In the genomic region with DNA sequence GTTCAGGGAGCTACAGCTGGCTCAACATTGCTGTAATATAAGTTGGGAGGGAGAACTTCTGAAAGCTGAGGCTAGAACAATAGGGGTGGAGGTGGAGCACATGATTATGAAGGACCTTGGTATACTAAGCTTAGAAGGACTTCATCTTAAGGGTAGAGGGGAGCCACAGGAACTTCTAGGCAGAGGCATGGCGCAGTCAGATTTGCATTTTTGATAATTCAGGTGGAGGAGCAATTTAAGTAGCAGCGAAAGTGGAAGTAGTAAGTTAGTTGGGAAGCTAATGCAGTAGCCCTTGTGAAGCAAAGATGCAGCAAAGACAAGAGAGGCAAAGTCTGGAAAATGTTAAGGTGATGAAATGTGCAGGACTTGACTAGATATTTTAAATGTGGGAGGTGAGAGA, we compare ENCODE assay signal across 29 cellular contexts.
"Had no signal": no experiment of that assay in that cellular context is flagged by ENCODE, and none has a peak within 500 bp of the region (broad histone marks: within the 10 kb centered on the region; RNA-seq: fewer than 3 reads in every experiment).

No MANE protein-coding gene starts in this region.

- H3K79me2 ChIP-seq: parathyroid adenoma had no signal

- DNase-seq: activated CD4-positive, alpha-beta T cell treated with anti-CD3 and anti-CD28 coated beads, Interleukin-2, amount 50 U/mL, for 1 hour; activated CD8-positive, alpha-beta T cell treated with anti-CD3 and anti-CD28 coated beads for 36 hours; activated gamma-delta T cell treated with Interleukin-2 at 50 U/mL for 16 hours; activated naive CD8-positive, alpha-beta T cell treated with anti-CD3 and anti-CD28 coated beads, Interleukin-2, amount 50 U/mL, for 24 hours; activated T-cell treated with anti-CD3 and anti-CD28 coated beads, Interleukin-2, amount 50 U/mL, for 4 hours; amygdala; caudate nucleus; effector CD4-positive, alpha-beta T cell; esophagus squamous epithelium; foreskin melanocyte; kidney glomerular epithelial cell; left lung; lower lobe of right lung; mesendoderm; naive B cell; nucleus accumbens; stimulated activated CD4-positive, alpha-beta T cell treated with anti-CD3 and anti-CD28 coated beads, Interleukin-15, amount 100 ng/mL, for 24 hours; stimulated activated CD4-positive, alpha-beta T cell treated with anti-CD3 and anti-CD28 coated beads, Interleukin-2, amount 100 ng/mL, for 24 hours; stimulated activated naive B cell treated with anti-CD40 and anti-IgM and Interleukin-4, amounts not matched to agents 10 μg/mL and 1 μg/mL and 100 μg/mL, for 72 hours; stomach; T-helper 17 cell; T1000; thyroid gland; upper lobe of right lung had no signal

- H3K9me3 ChIP-seq: esophagus squamous epithelium, left lung, lower lobe of right lung, right atrium auricular region, stomach, thyroid gland, upper lobe of right lung had no signal

- H2AFZ ChIP-seq: parathyroid adenoma had no signal

- ATAC-seq: activated CD8-positive, alpha-beta T cell treated with anti-CD3 and anti-CD28 coated beads for 36 hours; activated naive CD8-positive, alpha-beta T cell treated with anti-CD3 and anti-CD28 coated beads, Interleukin-2, amount 50 U/mL, for 24 hours; activated T-cell treated with anti-CD3 and anti-CD28 coated beads, Interleukin-2, amount 50 U/mL, for 4 hours; activated T-helper 17 cell treated with anti-CD3 and anti-CD28 coated beads, Interleukin-2, amount 50 U/mL, for 72 hours; left lung; lower lobe of right lung; stimulated activated naive B cell treated with anti-CD40 and anti-IgM and Interleukin-4, amounts not matched to agents 10 μg/mL and 1 μg/mL and 100 μg/mL, for 72 hours; T-helper 17 cell; upper lobe of right lung had no signal

- H3K4me3 ChIP-seq: esophagus squamous epithelium, left lung, lower lobe of right lung, right atrium auricular region, stomach, thyroid gland, upper lobe of right lung had no signal

- H3K27ac ChIP-seq: epithelial cell of prostate, esophagus squamous epithelium, left lung, lower lobe of right lung, parathyroid adenoma, right atrium auricular region, stomach, thyroid gland, upper lobe of right lung had no signal

- FAIRE-seq: endometrium had no signal

- H3K9ac ChIP-seq: parathyroid adenoma had no signal

- H3K36me3 ChIP-seq: esophagus squamous epithelium, left lung, lower lobe of right lung, right atrium auricular region, stomach, thyroid gland, upper lobe of right lung had no signal

- H3K4me1 ChIP-seq: parathyroid adenoma had no signal

- H3K27me3 ChIP-seq: right atrium auricular region, thyroid gland, upper lobe of right lung had no signal
